Comparison of ENCODE assay signal across 26 cellular contexts in the genomic region with DNA sequence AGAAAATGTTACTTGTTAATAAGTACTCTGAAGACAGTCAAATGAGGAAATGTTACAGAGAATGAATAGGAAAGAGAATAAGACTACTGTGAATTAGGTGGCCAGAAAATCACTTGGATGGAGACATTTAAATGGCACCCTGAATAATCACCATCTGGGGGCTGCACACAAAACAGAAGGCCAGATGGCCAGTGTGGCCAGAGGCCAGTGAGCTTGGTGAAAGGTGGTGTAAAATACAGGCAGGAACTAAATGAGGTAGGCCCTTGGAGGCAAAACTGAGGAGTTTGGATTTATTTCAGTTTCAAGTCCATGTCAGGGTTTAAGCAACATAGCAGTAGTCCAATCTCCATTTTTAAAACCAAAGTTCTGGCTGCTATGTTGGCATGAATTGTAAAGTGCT.
"Had no signal": no experiment of that assay in that cellular context is flagged by ENCODE, and none has a peak within 500 bp of the region (broad histone marks: within the 10 kb centered on the region; RNA-seq: fewer than 3 reads in every experiment).

No MANE protein-coding gene starts in this region.

- DNase-seq: activated CD4-positive, alpha-beta memory T cell treated with anti-CD3 and anti-CD28 coated beads, Interleukin-2, amount 10 ng/mL, durations not matched to agents 7 days and 5 days; activated CD4-positive, alpha-beta T cell treated with anti-CD3 and anti-CD28 coated beads for 1 hour; activated CD4-positive, alpha-beta T cell treated with anti-CD3 and anti-CD28 coated beads for 48 hours; activated CD4-positive, CD25-positive, alpha-beta regulatory T cell; activated CD8-positive, alpha-beta memory T cell treated with anti-CD3 and anti-CD28 coated beads for 24 hours; activated CD8-positive, alpha-beta memory T cell treated with anti-CD3 and anti-CD28 coated beads, Interleukin-2, amount 10 ng/mL, durations not matched to agents 7 days and 5 days; activated effector memory CD4-positive, alpha-beta T cell treated with Interleukin-2 at 50 U/mL for 16 hours; activated naive CD4-positive, alpha-beta T cell treated with anti-CD3 and anti-CD28 coated beads, Interleukin-2, amount 10 ng/mL, durations not matched to agents 7 days and 5 days; activated naive CD8-positive, alpha-beta T cell treated with anti-CD3 and anti-CD28 coated beads, Interleukin-2, amount 50 U/mL, for 24 hours; activated T-cell treated with anti-CD3 and anti-CD28 coated beads, Interleukin-2, amount 50 U/mL, for 1 hour; anterior cingulate cortex; MM.1S; NCI-H1092 treated with DMSO at 0.1 percent for 48 hours; NCI-H1417; NCI-H146; NCI-H187; NCI-H2029 treated with DMSO at 0.1 percent for 48 hours; NCI-H345; NCI-H510A treated with DMSO at 0.1 percent for 48 hours; NCI-H526 treated with DMSO at 0.1 percent for 48 hours; NCI-H82; NK-92 treated with Interleukin-12 subunit alpha and Interleukin-12 subunit beta, amount 100 ng/mL, for 24 hours; PC-3; SIG-M5; T1000; WERI-Rb-1 had no signal
